ENCODE assay signal across 1 cellular context in the genomic region with DNA sequence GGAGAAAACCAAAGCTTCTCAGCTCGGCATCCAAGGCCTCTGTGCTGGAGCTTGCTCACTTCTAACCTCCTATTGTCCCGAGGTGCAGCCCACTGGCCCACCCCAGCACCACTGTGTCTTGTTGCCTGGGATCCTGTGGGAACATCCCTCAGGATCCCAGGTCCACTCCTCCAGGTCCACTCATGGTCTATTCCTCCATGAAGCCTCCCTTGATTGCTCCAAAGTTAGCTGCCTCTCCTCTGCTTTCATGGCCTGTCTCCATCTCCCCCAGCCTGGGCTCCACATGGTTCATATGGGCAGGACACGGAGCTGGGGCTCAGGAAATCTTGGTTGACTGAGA.
TF ChIP-seq lines count a peak whose summit lies in the region.

No MANE protein-coding gene starts in this region.

TF ChIP-seq in H1, 55 proteins besides CTCF, POLR2A, EP300 and RAD21:
- TF ChIP-seq GTF2F1 (IDR thresholded peaks at IDR 0.05; ENCODE audit: borderline replicate concordance, low read depth, low read length) (no peak), CBX8 (IDR thresholded peaks at IDR 0.05; ENCODE audit: borderline replicate concordance, low read depth, low read length) (no peak), ZNF274 (IDR thresholded peaks at IDR 0.05; ENCODE audit: borderline replicate concordance, extremely low read depth, low read length) (no peak), RBBP5 (IDR thresholded peaks at IDR 0.05; ENCODE audit: borderline replicate concordance, low read depth, low read length) (no peak), CEBPB (IDR thresholded peaks at IDR 0.05; ENCODE audit: low read depth, low read length) (no peak), JUND (IDR thresholded peaks at IDR 0.05; ENCODE audit: low read length) (no peak), CREB1 (IDR thresholded peaks at IDR 0.05) (no peak), YY1 (IDR thresholded peaks at IDR 0.05; ENCODE audit: low read depth, low read length) (no peak), MAFK (IDR thresholded peaks at IDR 0.05; ENCODE audit: low read depth, low read length) (no peak), SAP30 (IDR thresholded peaks at IDR 0.05; ENCODE audit: insufficient read depth, insufficient replicate concordance, low read length) (no peak), EGR1 (IDR thresholded peaks at IDR 0.05; ENCODE audit: borderline replicate concordance, low read depth, low read length) (no peak), KDM4A (IDR thresholded peaks at IDR 0.05; ENCODE audit: low read depth, low read length, severe bottlenecking) (no peak), SP1 (IDR thresholded peaks at IDR 0.05; ENCODE audit: low read depth, low read length) (no peak), TAF7 (optimal IDR thresholded peaks at IDR 0.05; ENCODE audit: borderline replicate concordance, low read depth, low read length) (no peak)
TF ChIP-seq in H1: peak in this region for 0.
